8 cellular contexts compared by ENCODE assay signal in the genomic region with DNA sequence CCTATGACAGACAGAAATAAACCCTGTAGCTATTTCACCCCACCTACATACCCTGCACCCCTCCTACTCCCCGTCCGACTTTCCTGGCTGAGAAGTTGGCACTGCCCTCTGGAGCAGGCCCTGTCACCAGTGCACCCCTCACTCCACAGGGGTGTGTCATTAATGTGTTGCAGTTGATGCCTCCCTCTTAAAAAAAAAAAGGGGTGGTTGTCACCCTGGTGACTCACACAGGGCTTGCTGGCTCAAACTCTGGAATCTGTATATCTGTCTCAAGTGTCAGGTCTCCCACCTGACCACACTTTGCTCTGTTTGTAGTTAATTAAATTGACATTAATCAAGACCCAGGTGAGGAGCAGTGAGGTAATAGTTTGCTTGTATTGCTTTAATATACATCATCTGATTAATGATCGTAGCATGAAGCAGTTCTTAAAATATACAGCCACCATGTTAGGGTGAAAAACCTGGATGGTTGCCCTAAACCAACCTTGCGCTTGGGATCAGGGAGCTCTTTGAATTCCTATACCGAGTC. TPM values are rescaled to one million over a fixed set of nuclear protein-coding genes. Genes with fewer than 3 reads are reported as not detected.
DNase-seq lines count a peak whose midpoint lies in the region; ATAC-seq and TF ChIP-seq lines count a peak whose summit lies in the region.

No MANE protein-coding gene starts in this region.

- TF ChIP-seq CTCF in RWPE1 (conservative IDR thresholded peaks at IDR 0.05; ENCODE audit: low read depth) (no peak), fibroblast of the aortic adventitia (IDR thresholded peaks at IDR 0.05; ENCODE audit: insufficient read depth, low read length) (no peak), thoracic aorta (IDR thresholded peaks at IDR 0.05) (no peak)

- no peaks in the 10 kb centered on the region for H3K9me3 ChIP-seq in thoracic aorta

- H3K36me3 Mint-ChIP-seq in activated naive CD4-positive, alpha-beta T cell treated with anti-CD3 and anti-CD28 coated beads for 36 hours (ENCODE audit: low read depth), result no peaks in the 10 kb centered on the region
- peaks cover 6% of the 10 kb centered on the region for H3K36me3 Mint-ChIP-seq in activated naive CD4-positive, alpha-beta T cell treated with anti-CD3 and anti-CD28 coated beads, Interleukin-2, amount 10 ng/mL, durations not matched to agents 7 days and 5 days

- CTCF ChIA-PET in activated naive CD4-positive, alpha-beta T cell treated with anti-CD3 and anti-CD28 coated beads for 36 hours (lab: Charles Lee), result interaction anchor here (0.6 to 2.2 kb wide), 2 partner anchors 9 to 87 kb away, joined by 3 to 7 read pairs; no protein-coding TSS in a partner anchor
- CTCF ChIA-PET in activated naive CD4-positive, alpha-beta T cell treated with anti-CD3 and anti-CD28 coated beads, Interleukin-2, amount 10 ng/mL, durations not matched to agents 7 days and 5 days (lab: Charles Lee), result interaction anchor here (3.2 kb wide), 1 partner anchor 86 kb away, joined by 19 read pairs; no protein-coding TSS in a partner anchor
- CTCF ChIA-PET in RWPE1 (lab: Yijun Ruan, JAX), result interaction anchor here (0.7 kb wide), 1 partner anchor 19 kb away, joined by 4 read pairs; no protein-coding TSS in a partner anchor

- H3K9me3 Mint-ChIP-seq in activated naive CD4-positive, alpha-beta T cell treated with anti-CD3 and anti-CD28 coated beads for 36 hours, result no peaks in the 10 kb centered on the region
- H3K9me3 Mint-ChIP-seq in activated naive CD4-positive, alpha-beta T cell treated with anti-CD3 and anti-CD28 coated beads, Interleukin-2, amount 10 ng/mL, durations not matched to agents 7 days and 5 days, result no peaks in the 10 kb centered on the region

- peaks cover 53% of the 10 kb centered on the region for H3K4me1 Mint-ChIP-seq in activated naive CD4-positive, alpha-beta T cell treated with anti-CD3 and anti-CD28 coated beads for 36 hours (ENCODE audit: low read depth)
- peaks cover 54% of the 10 kb centered on the region for H3K4me1 Mint-ChIP-seq in activated naive CD4-positive, alpha-beta T cell treated with anti-CD3 and anti-CD28 coated beads, Interleukin-2, amount 10 ng/mL, durations not matched to agents 7 days and 5 days

- ATAC-seq in thoracic aorta (ENCODE audit: insufficient number of reproducible peaks, low FRiP score, low read depth), result no peak
- no peak for ATAC-seq in HG03439 (IDR thresholded peaks at IDR 0.05; ENCODE audit: unreplicated experiment)
- ATAC-seq in HG03139 (IDR thresholded peaks at IDR 0.05; ENCODE audit: unreplicated experiment), result no peak
- ATAC-seq in GM21825 (IDR thresholded peaks at IDR 0.05; ENCODE audit: unreplicated experiment), result no peak

- H3K36me3 ChIP-seq in thoracic aorta, result no peaks in the 10 kb centered on the region

- no peaks in the 10 kb centered on the region for H3K27me3 Mint-ChIP-seq in activated naive CD4-positive, alpha-beta T cell treated with anti-CD3 and anti-CD28 coated beads for 36 hours (ENCODE audit: low read depth)
- no peaks in the 10 kb centered on the region for H3K27me3 Mint-ChIP-seq in activated naive CD4-positive, alpha-beta T cell treated with anti-CD3 and anti-CD28 coated beads, Interleukin-2, amount 10 ng/mL, durations not matched to agents 7 days and 5 days

- intact Hi-C loops in activated naive CD4-positive, alpha-beta T cell treated with anti-CD3 and anti-CD28 coated beads for 36 hours (cut with micrococcal nuclease), result no loop called here

- POLR2A ChIA-PET in RWPE1 (lab: Yijun Ruan, JAX; ENCODE audit: low non-redundant PET), result no interaction called here

- DNase-seq in activated naive CD4-positive, alpha-beta T cell treated with anti-CD3 and anti-CD28 coated beads for 36 hours, result no peak
- DNase-seq in activated naive CD4-positive, alpha-beta T cell treated with anti-CD3 and anti-CD28 coated beads, Interleukin-2, amount 10 ng/mL, durations not matched to agents 7 days and 5 days, result no peak
- DNase-seq in RWPE1 (ENCODE audit: low spot score), result peak; percentile 47
- peak; percentile 40 for DNase-seq in fibroblast of the aortic adventitia (ENCODE audit: low read depth)
- no peak for DNase-seq in thoracic aorta (ENCODE audit: low spot score)

- H3K27ac Mint-ChIP-seq in activated naive CD4-positive, alpha-beta T cell treated with anti-CD3 and anti-CD28 coated beads for 36 hours, result peak overlapping the region; percentile 62
- no peak overlapping the region for H3K27ac Mint-ChIP-seq in activated naive CD4-positive, alpha-beta T cell treated with anti-CD3 and anti-CD28 coated beads, Interleukin-2, amount 10 ng/mL, durations not matched to agents 7 days and 5 days

- H3K27ac ChIP-seq in RWPE1, result peak overlapping the region; percentile 89
- H3K27ac ChIP-seq in thoracic aorta, result peak overlapping the region; percentile 8 to 45

- H3K4me3 ChIP-seq in fibroblast of the aortic adventitia (ENCODE audit: low read depth, low read length) (no peak overlapping the region), thoracic aorta (no peak overlapping the region)

- H3K4me3 Mint-ChIP-seq in activated naive CD4-positive, alpha-beta T cell treated with anti-CD3 and anti-CD28 coated beads for 36 hours, result no peak overlapping the region
- H3K4me3 Mint-ChIP-seq in activated naive CD4-positive, alpha-beta T cell treated with anti-CD3 and anti-CD28 coated beads, Interleukin-2, amount 10 ng/mL, durations not matched to agents 7 days and 5 days, result no peak overlapping the region

- H3K27me3 ChIP-seq in thoracic aorta (replicated peaks; ENCODE audit: insufficient read depth), result no peaks in the 10 kb centered on the region

- H3K4me1 ChIP-seq in thoracic aorta (ENCODE audit: control insufficient read depth in 1 of 2, low read depth in 2 of 2), result peaks cover 37 to 62% of the 10 kb centered on the region in 2 donors

RNA-seq across cellular contexts. Expression of a gene that starts 2.0 kb away (rescaled TPM):
- total RNA-seq in activated naive CD4-positive, alpha-beta T cell treated with anti-CD3 and anti-CD28 coated beads for 36 hours, result 100 to 1,000 TPM in 1 of 2 experiments, 10 to 100 TPM in 1; 91.2 to 100 TPM
- total RNA-seq in fibroblast of the aortic adventitia (ENCODE audit: low replicate concordance) (36.7 and 46.4 TPM in 2 replicates), thoracic aorta (10 to 100 TPM; 55.9 to 79.1 TPM)

Comparison
In these comparisons a context has a peak if more than half of its experiments do, and no peak if none do; other contexts are left out.
1. DNase-seq: peak in RWPE1 (single experiment) and fibroblast of the aortic adventitia (single experiment); none in activated naive CD4-positive, alpha-beta T cell treated with anti-CD3 and anti-CD28 coated beads for 36 hours (single experiment), activated naive CD4-positive, alpha-beta T cell treated with anti-CD3 and anti-CD28 coated beads, Interleukin-2, amount 10 ng/mL, durations not matched to agents 7 days and 5 days (single experiment) and thoracic aorta (single experiment).